ENCODE assay signal across 19 cellular contexts in genomic region chr10:58440484-58440883, GRCh38. TPM values are rescaled to one million over a fixed set of nuclear protein-coding genes. Genes with fewer than 3 reads are reported as not detected.
A peak's percentile ranks its signal among the peaks of the same experiment; 100 is the strongest.
DNase-seq lines count a peak whose midpoint lies in the region; TF ChIP-seq lines count a peak whose summit lies in the region.
"Had no signal": no experiment of that assay in that cellular context is flagged by ENCODE, and none has a peak within 500 bp of the region (broad histone marks: within the 10 kb centered on the region; RNA-seq: fewer than 3 reads in every experiment).

No MANE protein-coding gene starts in this region.

- no peaks in the 10 kb centered on the region for H3K36me3 ChIP-seq in mammary epithelial cell (ENCODE audit: insufficient read depth, low read length)

- peak; percentile 49 for DNase-seq in ELR (ENCODE audit: low read depth)
- DNase-seq in HT1080 (ENCODE audit: low read depth): peak; percentile 13
- peak; percentile 57 for DNase-seq in mammary epithelial cell
- peak; percentile 58 for DNase-seq in kidney tubule cell (ENCODE audit: low spot score)
- no peak for DNase-seq in NOMO-1 treated with dmso at 0.1 percent for 144 hours (lab: John Stamatoyannopoulos, UW; ENCODE audit: unreplicated experiment)
- no peak for DNase-seq in posterior vena cava (ENCODE audit: low spot score)
- DNase-seq in GM20000 (ENCODE audit: low spot score): no peak
- DNase-seq: CD8-positive, alpha-beta T cell; DMS79 treated with DMSO at 0.1 percent for 48 hours; H7; KBM-7; MM.1S; NCI-H2029; NCI-H446; NCI-H526 treated with DMSO at 0.1 percent for 48 hours; SIG-M5 had no signal

- BruUV-seq in mammary epithelial cell (replicated peaks; lab: Mats Ljungman, UMichigan): no TSS peak

- dilution Hi-C loops in mammary epithelial cell (cut with HindIII; ENCODE audit: low sequenced_read_pairs): no loop called here

- H3K4me3 ChIP-seq in mammary epithelial cell (replicated peaks in 1 of 3; ENCODE audit: insufficient read depth in 1 of 3, low read depth in 2 of 3, low read length in 3 of 3): no peak overlapping the region
- H3K4me3 ChIP-seq: SK-N-MC had no signal

- 0% methylated on average over 1 of the region's 1 CpG for WGBS in mammary epithelial cell (ENCODE audit: low coverage, missing lambda C conversion rate)

- H3K9ac ChIP-seq in mammary epithelial cell (ENCODE audit: insufficient read depth, low read length): no peak overlapping the region

- H3K4me2 ChIP-seq in mammary epithelial cell (ENCODE audit: insufficient read depth, low read depth, low read length): no peak overlapping the region

- CTCF ChIA-PET in mammary epithelial cell (lab: Charles Lee; ENCODE audit: low non-redundant PET): no interaction called here

- no peaks in the 10 kb centered on the region for H4K20me1 ChIP-seq in mammary epithelial cell (ENCODE audit: insufficient read depth, low read length)

- peak overlapping the region; percentile 17 for H3K27ac ChIP-seq in mammary epithelial cell (ENCODE audit: insufficient read depth, low read depth, low read length)
- H3K27ac ChIP-seq: C4-2B, RWPE1, SK-N-MC had no signal

- in situ Hi-C loops in mammary epithelial cell (cut with MboI; ENCODE audit: low sequenced_read_pairs in 2 of 2): no loop called here

- TF ChIP-seq CTCF in mammary epithelial cell (conservative IDR thresholded peaks at IDR 0.05 in 1 of 2, IDR thresholded peaks at IDR 0.05 in 1 of 2; ENCODE audit: extremely low read depth in 1 of 2, insufficient read depth in 1 of 2, low read depth in 1 of 2, low read length in 2 of 2) (no peak), GM20000 (IDR thresholded peaks at IDR 0.05; ENCODE audit: extremely low read depth, missing control alignments) (no peak)

- peak overlapping the region; percentile 58 for H2AFZ ChIP-seq in mammary epithelial cell (ENCODE audit: low read depth, low read length)

- H3K9me3 ChIP-seq in mammary epithelial cell (replicated peaks; ENCODE audit: insufficient read depth, low read length): no peaks in the 10 kb centered on the region

- intact Hi-C loops in mammary epithelial cell (cut with micrococcal nuclease) (no loop called here), posterior vena cava (cut with DNase I) (no loop called here)

- no peaks in the 10 kb centered on the region for H3K27me3 ChIP-seq in mammary epithelial cell (ENCODE audit: insufficient read depth, low read length)

- H3K4me1 ChIP-seq in mammary epithelial cell (ENCODE audit: insufficient read depth, low read length): peaks cover 45% of the 10 kb centered on the region

- H3K79me2 ChIP-seq in mammary epithelial cell (ENCODE audit: insufficient read depth, low read length): no peaks in the 10 kb centered on the region

RNA-seq across cellular contexts. Expression of gene TFAM, which starts 55.3 kb away (rescaled TPM):
- 137 and 141 TPM in 2 replicates for total RNA-seq in HT1080 (2014; rRNA removed; shearing (Covaris generic))
- polyA plus RNA-seq in HT1080 (2015; cell fraction: cytosol; rRNA removed): 45.6 and 54.9 TPM in 2 replicates
- 35.0 and 35.3 TPM in 2 replicates for polyA plus RNA-seq in HT1080 (2015; cell fraction: nucleus; rRNA removed)
- 10 to 100 TPM; 26.2 to 46.3 TPM for total RNA-seq in mammary epithelial cell
- polyA plus RNA-seq in mammary epithelial cell: 23.6 TPM
- 41.6 TPM for polyA minus RNA-seq in mammary epithelial cell
- 10 to 100 TPM; 19.4 to 21.9 TPM for total RNA-seq in posterior vena cava

Comparison
In these comparisons a context has a peak if more than half of its experiments do, and no peak if none do; other contexts are left out.
1. DNase-seq: peak in ELR (single experiment), HT1080 (single experiment), mammary epithelial cell (single experiment) and kidney tubule cell (single experiment); none in NOMO-1 treated with dmso at 0.1 percent for 144 hours (single experiment), posterior vena cava (single experiment) and GM20000 (single experiment).